ENCODE assay signal across 10 cellular contexts in the genomic region with DNA sequence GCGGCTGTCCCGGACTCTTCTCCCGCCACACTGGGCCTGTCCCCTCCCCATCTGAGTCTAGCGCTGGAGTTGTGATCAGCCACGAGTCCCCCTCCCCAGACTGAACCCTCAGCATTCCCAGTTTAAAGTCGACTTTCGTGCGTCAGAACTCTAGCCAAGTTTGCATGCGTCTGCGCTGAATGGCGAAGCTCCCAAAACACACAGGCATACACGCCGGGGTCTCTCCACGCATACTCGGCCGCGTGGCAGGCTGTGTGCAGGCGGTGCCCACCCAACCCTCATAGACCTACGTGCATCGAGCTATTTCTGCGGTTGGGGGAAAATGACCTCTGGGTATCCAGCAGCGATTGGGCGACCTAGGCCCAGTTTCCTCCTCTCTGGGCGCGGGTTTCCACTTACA. TPM values are rescaled to one million over a fixed set of nuclear protein-coding genes. Genes with fewer than 3 reads are reported as not detected.
DNase-seq lines count a peak whose midpoint lies in the region; ATAC-seq and TF ChIP-seq lines count a peak whose summit lies in the region.
"Had no signal": no experiment of that assay in that cellular context is flagged by ENCODE, and none has a peak within 500 bp of the region (broad histone marks: within the 10 kb centered on the region; RNA-seq: fewer than 3 reads in every experiment).

No MANE protein-coding gene starts in this region.

- H3K4me3 Mint-ChIP-seq in activated T-cell treated with anti-CD3 and anti-CD28 coated beads, Interleukin-2, amount 50 U/mL, for 24 hours, result peak overlapping the region; percentile 20
- H3K4me3 Mint-ChIP-seq in glutamatergic neuron (ENCODE audit: unreplicated experiment), result peak overlapping the region; percentile 57
- no peak overlapping the region for H3K4me3 Mint-ChIP-seq in stimulated activated memory B cell treated with anti-CD40 and anti-IgM and Interleukin-4, amounts not matched to agents 10 μg/mL and 1 μg/mL and 100 μg/mL, for 72 hours

- peaks cover 91% of the 10 kb centered on the region for H3K27me3 Mint-ChIP-seq in activated T-cell treated with anti-CD3 and anti-CD28 coated beads, Interleukin-2, amount 50 U/mL, for 24 hours
- H3K27me3 Mint-ChIP-seq in glutamatergic neuron (ENCODE audit: unreplicated experiment), result peaks cover 31% of the 10 kb centered on the region
- peaks cover 81% of the 10 kb centered on the region for H3K27me3 Mint-ChIP-seq in stimulated activated memory B cell treated with anti-CD40 and anti-IgM and Interleukin-4, amounts not matched to agents 10 μg/mL and 1 μg/mL and 100 μg/mL, for 72 hours

- peak overlapping the region; percentile 44 for H3K4me3 ChIP-seq in Jurkat, Clone E6-1 (ENCODE audit: low read length)
- H3K4me3 ChIP-seq: lung had no signal

- no peak for DNase-seq in activated T-cell treated with anti-CD3 and anti-CD28 coated beads, Interleukin-2, amount 50 U/mL, for 24 hours
- no peak for DNase-seq in activated T-cell treated with anti-CD3 and anti-CD28 coated beads, Interleukin-2, amount 50 U/mL, for 1 hour
- DNase-seq in Jurkat, Clone E6-1 (ENCODE audit: low read depth, low spot score), result no peak
- DNase-seq in glutamatergic neuron (no peak), NCI-H1694 treated with DMSO at 0.1 percent for 48 hours (lab: John Stamatoyannopoulos, UW) (no peak)

- peaks cover 38% of the 10 kb centered on the region for H3K4me1 Mint-ChIP-seq in activated T-cell treated with anti-CD3 and anti-CD28 coated beads, Interleukin-2, amount 50 U/mL, for 24 hours (ENCODE audit: low read depth)
- H3K4me1 Mint-ChIP-seq in glutamatergic neuron (ENCODE audit: low read depth, unreplicated experiment), result peaks cover 4% of the 10 kb centered on the region
- peaks cover 28% of the 10 kb centered on the region for H3K4me1 Mint-ChIP-seq in stimulated activated memory B cell treated with anti-CD40 and anti-IgM and Interleukin-4, amounts not matched to agents 10 μg/mL and 1 μg/mL and 100 μg/mL, for 72 hours

- H3K36me3 Mint-ChIP-seq in activated T-cell treated with anti-CD3 and anti-CD28 coated beads, Interleukin-2, amount 50 U/mL, for 24 hours (ENCODE audit: low read depth), result no peaks in the 10 kb centered on the region
- H3K36me3 Mint-ChIP-seq in glutamatergic neuron (ENCODE audit: unreplicated experiment), result no peaks in the 10 kb centered on the region
- no peaks in the 10 kb centered on the region for H3K36me3 Mint-ChIP-seq in stimulated activated memory B cell treated with anti-CD40 and anti-IgM and Interleukin-4, amounts not matched to agents 10 μg/mL and 1 μg/mL and 100 μg/mL, for 72 hours

- TF ChIP-seq CTCF in glutamatergic neuron (IDR thresholded peaks at IDR 0.05; ENCODE audit: partially characterized antibody, unreplicated experiment), result no peak

- ATAC-seq in stimulated activated memory B cell treated with anti-CD40 and anti-IgM and Interleukin-4, amounts not matched to agents 10 μg/mL and 1 μg/mL and 100 μg/mL, for 72 hours, result no peak
- ATAC-seq in HG03354 (IDR thresholded peaks at IDR 0.05; ENCODE audit: poor library complexity, severe bottlenecking, unreplicated experiment) (no peak), GM21619 (IDR thresholded peaks at IDR 0.05; ENCODE audit: unreplicated experiment) (no peak)

- H3K9me3 Mint-ChIP-seq in activated T-cell treated with anti-CD3 and anti-CD28 coated beads, Interleukin-2, amount 50 U/mL, for 24 hours, result no peaks in the 10 kb centered on the region
- peaks cover 6% of the 10 kb centered on the region for H3K9me3 Mint-ChIP-seq in glutamatergic neuron (ENCODE audit: unreplicated experiment)
- H3K9me3 Mint-ChIP-seq in stimulated activated memory B cell treated with anti-CD40 and anti-IgM and Interleukin-4, amounts not matched to agents 10 μg/mL and 1 μg/mL and 100 μg/mL, for 72 hours, result no peaks in the 10 kb centered on the region

- no peak overlapping the region for H3K27ac Mint-ChIP-seq in activated T-cell treated with anti-CD3 and anti-CD28 coated beads, Interleukin-2, amount 50 U/mL, for 24 hours
- H3K27ac Mint-ChIP-seq in glutamatergic neuron (ENCODE audit: unreplicated experiment), result no peak overlapping the region
- peak overlapping the region; percentile 23 for H3K27ac Mint-ChIP-seq in stimulated activated memory B cell treated with anti-CD40 and anti-IgM and Interleukin-4, amounts not matched to agents 10 μg/mL and 1 μg/mL and 100 μg/mL, for 72 hours

RNA-seq across cellular contexts. Expression of gene HMX3, which starts 2.3 kb away (rescaled TPM):
- 5.0 TPM for polyA plus RNA-seq in Jurkat, Clone E6-1 (2012; ENCODE audit: insufficient read depth, insufficient read length)
- total RNA-seq in glutamatergic neuron (ENCODE audit: unreplicated experiment), result not detected
- total RNA-seq: lung, right atrium auricular region had no signal
- polyA plus RNA-seq: lung had no signal

RNA-seq across cellular contexts. Expression of gene HMX2, which starts 14.4 kb away (rescaled TPM):
- 5.0 TPM for polyA plus RNA-seq in Jurkat, Clone E6-1 (2012; ENCODE audit: insufficient read depth, insufficient read length)
- not detected for total RNA-seq in glutamatergic neuron (ENCODE audit: unreplicated experiment)
- total RNA-seq: lung, right atrium auricular region had no signal
- polyA plus RNA-seq: lung had no signal

RNA-seq across cellular contexts. Expression of gene BUB3, which starts 20.7 kb away (rescaled TPM):
- polyA plus RNA-seq in Jurkat, Clone E6-1 (2012; ENCODE audit: insufficient read depth, insufficient read length), result 322 TPM
- total RNA-seq in glutamatergic neuron (ENCODE audit: unreplicated experiment), result 81.1 TPM
